27 cellular contexts compared by ENCODE assay signal in genomic region chrX:23937100-23937499, GRCh38. TPM values are rescaled to one million over a fixed set of nuclear protein-coding genes. Genes with fewer than 3 reads are reported as not detected.
A peak's percentile ranks its signal among the peaks of the same experiment; 100 is the strongest.
DNase-seq lines count a peak whose midpoint lies in the region; ATAC-seq, FAIRE-seq and TF ChIP-seq lines count a peak whose summit lies in the region.
"Had no signal": no experiment of that assay in that cellular context is flagged by ENCODE, and none has a peak within 500 bp of the region (broad histone marks: within the 10 kb centered on the region; RNA-seq: fewer than 3 reads in every experiment).

No MANE protein-coding gene starts in this region.

- H2AFZ ChIP-seq in HepG2 (ENCODE audit: low read length) = no peak overlapping the region
- H2AFZ ChIP-seq in PC-9 = no peak overlapping the region

- no peak overlapping the region for H3K4me3 ChIP-seq in HepG2 (replicated peaks in 1 of 3; ENCODE audit: insufficient read depth in 1 of 3, low read depth in 2 of 3, low read length in 3 of 3)
- no peak overlapping the region for H3K4me3 ChIP-seq in PC-9
- no peak overlapping the region for H3K4me3 ChIP-seq in lower leg skin (ENCODE audit: low read depth, poor library complexity, severe bottlenecking)
- H3K4me3 ChIP-seq: GM12878, SJSA1, skin epidermis had no signal

- no peak overlapping the region for H3K27ac Mint-ChIP-seq in chondrocyte (ENCODE audit: unreplicated experiment)
- H3K27ac Mint-ChIP-seq: activated CD8-positive, alpha-beta memory T cell treated with anti-CD3 and anti-CD28 coated beads, Interleukin-2, amount 10 ng/mL, durations not matched to agents 7 days and 5 days; activated naive CD8-positive, alpha-beta T cell; dendritic cell treated with granulocyte-macrophage colony-stimulating factor and Interleukin-4, amounts not matched to agents 40 ng/mL and 50 ng/mL, for 4 days; natural killer cell had no signal

- H3K4me1 ChIP-seq in HepG2 (ENCODE audit: insufficient read depth, low read length) (no peaks in the 10 kb centered on the region), PC-9 (replicated peaks; ENCODE audit: insufficient read depth) (no peaks in the 10 kb centered on the region)
- H3K4me1 ChIP-seq: SJSA1 had no signal

- intact Hi-C loops in HepG2 (cut with micrococcal nuclease; ENCODE audit: unreplicated experiment) (no loop called here), PC-9 (cut with micrococcal nuclease; ENCODE audit: unreplicated experiment) (no loop called here), lower leg skin (cut with DNase I; ENCODE audit: low total_unique reads) (no loop called here)

- TF ChIP-seq RAD21 in HepG2 (CRISPR knock-in tag; IDR thresholded peaks at IDR 0.05) = no peak

- no peak overlapping the region for H3K4me2 ChIP-seq in HepG2 (ENCODE audit: low read depth, low read length)
- no peak overlapping the region for H3K4me2 ChIP-seq in PC-9

- H3K36me3 Mint-ChIP-seq in chondrocyte (ENCODE audit: low read depth) = no peaks in the 10 kb centered on the region
- H3K36me3 Mint-ChIP-seq: activated CD8-positive, alpha-beta memory T cell treated with anti-CD3 and anti-CD28 coated beads, Interleukin-2, amount 10 ng/mL, durations not matched to agents 7 days and 5 days; activated naive CD8-positive, alpha-beta T cell; natural killer cell had no signal

- FAIRE-seq in HepG2 (lab: Jason Lieb, UNC) = no peak
- FAIRE-seq: GM12878, H54 had no signal

- H4K20me1 ChIP-seq in HepG2 (ENCODE audit: insufficient read depth, low read length) (no peaks in the 10 kb centered on the region), PC-9 (ENCODE audit: insufficient read depth) (no peaks in the 10 kb centered on the region)

- TF ChIP-seq EP300 in HepG2 (IDR thresholded peaks at IDR 0.05; ENCODE audit: low read depth in 2 of 2, low read length in 2 of 2) (no peak), HepG2 (CRISPR knock-in tag; IDR thresholded peaks at IDR 0.05; ENCODE audit: borderline replicate concordance) (no peak)

- H3K27me3 ChIP-seq in HepG2 (ENCODE audit: control insufficient read depth in 1 of 2, insufficient read depth in 2 of 2, low read length in 2 of 2) = no peaks in the 10 kb centered on the region
- H3K27me3 ChIP-seq in PC-9 (ENCODE audit: insufficient read depth, low read depth) = no peaks in the 10 kb centered on the region
- H3K27me3 ChIP-seq: SJSA1 had no signal

- H3K27ac ChIP-seq in HepG2 (ENCODE audit: extremely low read length, insufficient read depth, low read length) (no peak overlapping the region), PC-9 (no peak overlapping the region)
- H3K27ac ChIP-seq: epithelial cell of prostate, SJSA1, skin epidermis had no signal

- H3K27me3 Mint-ChIP-seq in chondrocyte (ENCODE audit: low read depth) = no peaks in the 10 kb centered on the region
- H3K27me3 Mint-ChIP-seq: activated CD8-positive, alpha-beta memory T cell treated with anti-CD3 and anti-CD28 coated beads, Interleukin-2, amount 10 ng/mL, durations not matched to agents 7 days and 5 days; activated naive CD8-positive, alpha-beta T cell; dendritic cell treated with granulocyte-macrophage colony-stimulating factor and Interleukin-4, amounts not matched to agents 40 ng/mL and 50 ng/mL, for 4 days had no signal

- peak; percentile 1 for DNase-seq in NCI-H748 (lab: John Stamatoyannopoulos, UW; ENCODE audit: unreplicated experiment)
- no peak for DNase-seq in NCI-H748 treated with DMSO at 0.1 percent for 48 hours (lab: John Stamatoyannopoulos, UW)
- DNase-seq in NCI-H2171 (lab: John Stamatoyannopoulos, UW) = peak; percentile 9
- no peak for DNase-seq in chondrocyte (ENCODE audit: low spot score)
- no peak for DNase-seq in NK-92 (lab: John Stamatoyannopoulos, UW; ENCODE audit: unreplicated experiment)
- no peak for DNase-seq in HepG2 (ENCODE audit: low spot score)
- DNase-seq in PC-9 = no peak
- no peak for DNase-seq in lower leg skin (ENCODE audit: low spot score in 2 of 2)
- DNase-seq: activated CD4-positive, alpha-beta T cell treated with anti-CD3 and anti-CD28 coated beads for 1 hour; activated CD8-positive, alpha-beta memory T cell treated with anti-CD3 and anti-CD28 coated beads, Interleukin-2, amount 10 ng/mL, durations not matched to agents 7 days and 5 days; C1 segment of cervical spinal cord; foreskin melanocyte; natural killer cell; NCI-H1436 treated with DMSO at 0.1 percent for 48 hours; PC-3; stimulated activated naive CD8-positive, alpha-beta T cell treated with anti-CD3 and anti-CD28 coated beads, Interleukin-15, Interleukin-2, amounts not matched to agents 100 U/mL and 50 U/mL, for 24 hours; T-helper 2 cell; trophoblast cell had no signal

- H3K36me3 ChIP-seq in HepG2 (replicated peaks in 1 of 2; ENCODE audit: control insufficient read depth in 1 of 2, insufficient read depth in 2 of 2, low read length in 2 of 2) = no peaks in the 10 kb centered on the region
- no peaks in the 10 kb centered on the region for H3K36me3 ChIP-seq in PC-9 (ENCODE audit: low read depth)
- H3K36me3 ChIP-seq: SJSA1 had no signal

- BruUV-seq in HepG2 (replicated peaks; lab: Mats Ljungman, UMichigan) (no TSS peak), PC-9 (replicated peaks; lab: Mats Ljungman, UMichigan) (no TSS peak)

- no peak overlapping the region for H3K4me3 Mint-ChIP-seq in chondrocyte (ENCODE audit: unreplicated experiment)
- H3K4me3 Mint-ChIP-seq: activated CD8-positive, alpha-beta memory T cell treated with anti-CD3 and anti-CD28 coated beads, Interleukin-2, amount 10 ng/mL, durations not matched to agents 7 days and 5 days; activated naive CD8-positive, alpha-beta T cell; dendritic cell treated with granulocyte-macrophage colony-stimulating factor and Interleukin-4, amounts not matched to agents 40 ng/mL and 50 ng/mL, for 4 days; natural killer cell had no signal

- H3K79me2 ChIP-seq in HepG2 (ENCODE audit: insufficient read depth, low read length) (no peaks in the 10 kb centered on the region), PC-9 (ENCODE audit: low read depth) (no peaks in the 10 kb centered on the region)

- H3K9me3 ChIP-seq in HepG2 (ENCODE audit: low read length) (no peaks in the 10 kb centered on the region), PC-9 (ENCODE audit: insufficient read depth, low read depth) (no peaks in the 10 kb centered on the region)
- H3K9me3 ChIP-seq: SJSA1 had no signal

- no peak overlapping the region for H3K9ac ChIP-seq in HepG2 (ENCODE audit: insufficient read depth, low read depth, low read length)

- H3K4me1 Mint-ChIP-seq in chondrocyte (ENCODE audit: low read depth) = peaks cover 15% of the 10 kb centered on the region

- CTCF ChIA-PET in HepG2 (lab: Yijun Ruan, JAX; ENCODE audit: low intra/inter-chr PET ratio, low total read pairs) = no interaction called here
- CTCF ChIA-PET in PC-9 (lab: Charles Lee) = interaction anchor here (0.5 kb wide), 1 partner anchor 117 kb away, joined by 3 read pairs; no protein-coding TSS in a partner anchor

- in situ Hi-C loops in HepG2 (cut with HindIII; ENCODE audit: extremely low pct_ligation_motif_present, low pct_unique_long_range_greater_than_20kb) = no loop called here

- H3F3A ChIP-seq in PC-9 (ENCODE audit: insufficient read depth, low read depth) = no peaks in the 10 kb centered on the region

- 6% methylated on average over 3 of the region's 4 CpGs for WGBS in HepG2 (ENCODE audit: low lambda C conversion rate)
- WGBS in lower leg skin, 2 donors = 68 to 75% methylated on average over 4 of the region's 4 CpGs

- TF ChIP-seq CTCF in chondrocyte (IDR thresholded peaks at IDR 0.05) = peak; percentile 24
- no peak for TF ChIP-seq CTCF in HepG2 (CRISPR knock-in tag; IDR thresholded peaks at IDR 0.05)
- no peak for TF ChIP-seq CTCF in PC-9 (conservative IDR thresholded peaks at IDR 0.05)
- no peak for TF ChIP-seq CTCF in lower leg skin (IDR thresholded peaks at IDR 0.05)

- no peak for TF ChIP-seq POLR2A in HepG2 (IDR thresholded peaks at IDR 0.05; ENCODE audit: insufficient read depth in 1 of 2, low read depth in 2 of 2, low read length in 2 of 2)
- no peak for TF ChIP-seq POLR2A in lower leg skin (IDR thresholded peaks at IDR 0.05)

- no peak for ATAC-seq in HepG2
- ATAC-seq: activated CD8-positive, alpha-beta memory T cell treated with anti-CD3 and anti-CD28 coated beads, Interleukin-2, amount 10 ng/mL, durations not matched to agents 7 days and 5 days; GM12878; natural killer cell; PC-3; stimulated activated naive CD8-positive, alpha-beta T cell treated with anti-CD3 and anti-CD28 coated beads, Interleukin-15, Interleukin-2, amounts not matched to agents 100 U/mL and 50 U/mL, for 24 hours had no signal

- H3K9me3 Mint-ChIP-seq in chondrocyte (ENCODE audit: low read depth) = no peaks in the 10 kb centered on the region
- H3K9me3 Mint-ChIP-seq: dendritic cell treated with granulocyte-macrophage colony-stimulating factor and Interleukin-4, amounts not matched to agents 40 ng/mL and 50 ng/mL, for 4 days; natural killer cell had no signal

- H3K9me2 ChIP-seq in PC-9 (ENCODE audit: insufficient read depth) = no peaks in the 10 kb centered on the region

- POLR2A ChIA-PET in HepG2 (lab: Yijun Ruan, JAX) (no interaction called here), PC-9 (lab: Charles Lee; ENCODE audit: unreplicated experiment) (no interaction called here)

RNA-seq across cellular contexts. Expression of gene CXorf58, which starts 29.3 kb away (rescaled TPM):
- total RNA-seq in chondrocyte (0.30 TPM in 1 of 3 replicates, not detected in the others), HepG2 (2016; rRNA removed; fragmentation: Illumina TruSeq; extraction: Trizol) (not detected in 2 replicates), PC-9 (2021) (0.20 TPM in 1 of 2 replicates, not detected in the other), lower leg skin (under 1 TPM in 1 of 4 donors, not detected in 3; 0.26 TPM)
- not detected in 2 replicates for total RNA-seq in HepG2 (2016; cell fraction: cytosol; rRNA removed; fragmentation: Illumina TruSeq; extraction: Trizol; ENCODE audit: low read depth)
- total RNA-seq in HepG2 (2016; cell fraction: insoluble cytoplasmic fraction; rRNA removed; fragmentation: Illumina TruSeq; extraction: Trizol) = not detected in 2 replicates
- total RNA-seq in HepG2 (2016; cell fraction: membrane; rRNA removed; fragmentation: Illumina TruSeq; extraction: Trizol) = not detected in 2 replicates
- not detected in 2 replicates for total RNA-seq in HepG2 (2016; cell fraction: nucleus; rRNA removed; fragmentation: Illumina TruSeq; extraction: Trizol)
- polyA plus RNA-seq in HepG2 (2011; rRNA removed) = not detected in 2 replicates
- polyA plus RNA-seq in HepG2 (2011; cell fraction: cytosol; rRNA removed) = not detected in 2 replicates
- polyA plus RNA-seq in HepG2 (2011; cell fraction: nucleus; rRNA removed) = not detected in 2 replicates
- polyA plus RNA-seq in HepG2 (2012) = not detected in 2 replicates
- not detected in 2 replicates for polyA plus RNA-seq in HepG2 (2016; cell fraction: cytosol; fragmentation: Illumina TruSeq; extraction: Trizol; ENCODE audit: low read depth)
- not detected in 2 replicates for polyA plus RNA-seq in HepG2 (2016; cell fraction: insoluble cytoplasmic fraction; fragmentation: Illumina TruSeq; extraction: Trizol; ENCODE audit: low read depth)
- not detected in 2 replicates for polyA plus RNA-seq in HepG2 (2016; cell fraction: membrane; fragmentation: Illumina TruSeq; extraction: Trizol; ENCODE audit: low read depth)
- polyA plus RNA-seq in HepG2 (2016; cell fraction: nucleus; fragmentation: Illumina TruSeq; extraction: Trizol; ENCODE audit: insufficient read depth, low read depth) = not detected in 2 replicates
- polyA minus RNA-seq in HepG2 (2011; rRNA and poly(A)+ RNA removed; ENCODE audit: low replicate concordance) = not detected in 2 replicates
- not detected in 2 replicates for polyA minus RNA-seq in HepG2 (2011; cell fraction: cytosol; rRNA and poly(A)+ RNA removed)
- not detected in 2 replicates for polyA minus RNA-seq in HepG2 (2011; cell fraction: nucleus; rRNA and poly(A)+ RNA removed)
- total RNA-seq: A172, mesenteric fat pad, natural killer cell, PC-3, SJSA1 had no signal

RNA-seq across cellular contexts. Expression of gene APOO, which starts 29.4 kb away (rescaled TPM):
- total RNA-seq in chondrocyte = 29.1 to 46.3 TPM (median 30.1 TPM) in 3 replicates
- total RNA-seq in HepG2 (2016; rRNA removed; fragmentation: Illumina TruSeq; extraction: Trizol) = 22.1 and 27.8 TPM in 2 replicates
- total RNA-seq in HepG2 (2016; cell fraction: cytosol; rRNA removed; fragmentation: Illumina TruSeq; extraction: Trizol; ENCODE audit: low read depth) = 6.1 and 11.7 TPM in 2 replicates
- 18.2 and 21.4 TPM in 2 replicates for total RNA-seq in HepG2 (2016; cell fraction: insoluble cytoplasmic fraction; rRNA removed; fragmentation: Illumina TruSeq; extraction: Trizol)
- total RNA-seq in HepG2 (2016; cell fraction: membrane; rRNA removed; fragmentation: Illumina TruSeq; extraction: Trizol) = 11.4 and 12.0 TPM in 2 replicates
- 11.2 and 13.5 TPM in 2 replicates for total RNA-seq in HepG2 (2016; cell fraction: nucleus; rRNA removed; fragmentation: Illumina TruSeq; extraction: Trizol)
- polyA plus RNA-seq in HepG2 (2011; rRNA removed) = 9.7 and 9.9 TPM in 2 replicates
- 6.1 and 8.9 TPM in 2 replicates for polyA plus RNA-seq in HepG2 (2011; cell fraction: cytosol; rRNA removed)
- polyA plus RNA-seq in HepG2 (2011; cell fraction: nucleus; rRNA removed) = 1.6 and 2.5 TPM in 2 replicates
- 9.8 and 14.9 TPM in 2 replicates for polyA plus RNA-seq in HepG2 (2012)
- 5.3 and 7.4 TPM in 2 replicates for polyA plus RNA-seq in HepG2 (2016; cell fraction: cytosol; fragmentation: Illumina TruSeq; extraction: Trizol; ENCODE audit: low read depth)
- 23.0 and 23.5 TPM in 2 replicates for polyA plus RNA-seq in HepG2 (2016; cell fraction: insoluble cytoplasmic fraction; fragmentation: Illumina TruSeq; extraction: Trizol; ENCODE audit: low read depth)
- 8.0 and 10.7 TPM in 2 replicates for polyA plus RNA-seq in HepG2 (2016; cell fraction: membrane; fragmentation: Illumina TruSeq; extraction: Trizol; ENCODE audit: low read depth)
- 14.6 and 17.4 TPM in 2 replicates for polyA plus RNA-seq in HepG2 (2016; cell fraction: nucleus; fragmentation: Illumina TruSeq; extraction: Trizol; ENCODE audit: insufficient read depth, low read depth)
- polyA minus RNA-seq in HepG2 (2011; rRNA and poly(A)+ RNA removed; ENCODE audit: low replicate concordance) = 1.3 and 10.9 TPM in 2 replicates
- 2.9 and 3.3 TPM in 2 replicates for polyA minus RNA-seq in HepG2 (2011; cell fraction: cytosol; rRNA and poly(A)+ RNA removed)
- 2.1 and 3.2 TPM in 2 replicates for polyA minus RNA-seq in HepG2 (2011; cell fraction: nucleus; rRNA and poly(A)+ RNA removed)
- 25.5 and 42.3 TPM in 2 replicates for total RNA-seq in PC-9 (2021)
- total RNA-seq in lower leg skin = 10 to 100 TPM in 2 of 4 donors, 1 to 10 TPM in 2; 2.7 to 31.7 (median 13.9) TPM

Comparison
In these comparisons a context has a peak if more than half of its experiments do, and no peak if none do; other contexts are left out.
1. DNase-seq: peak in NCI-H748 (single experiment) and NCI-H2171 (single experiment); none in NCI-H748 treated with DMSO at 0.1 percent for 48 hours (single experiment), chondrocyte (single experiment), NK-92 (single experiment), HepG2 (single experiment), PC-9 (0 of 2) and lower leg skin (0 of 2).